23 cellular contexts compared by ENCODE assay signal in the genomic region with DNA sequence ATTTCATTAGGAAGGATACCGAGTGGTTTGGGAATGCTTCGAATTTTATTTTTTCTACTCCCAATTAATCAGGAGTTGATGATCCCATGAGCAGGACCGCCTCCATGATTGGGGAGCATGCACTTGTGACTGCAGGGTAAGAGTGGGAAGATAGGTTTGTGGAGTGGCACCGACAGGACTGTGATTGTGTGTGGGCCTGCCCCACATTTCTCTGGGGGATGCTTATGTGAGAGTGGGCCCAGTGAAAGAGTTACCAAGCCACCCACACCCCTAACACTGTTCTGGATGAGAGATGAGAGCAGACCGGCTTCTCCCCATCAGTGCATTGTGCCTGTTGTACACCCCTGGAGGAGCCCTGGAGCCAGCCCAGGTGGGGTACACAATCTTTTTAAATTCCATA.
"Had no signal": no experiment of that assay in that cellular context is flagged by ENCODE, and none has a peak within 500 bp of the region (broad histone marks: within the 10 kb centered on the region; RNA-seq: fewer than 3 reads in every experiment).

No MANE protein-coding gene starts in this region.

- H3K27ac Mint-ChIP-seq: memory B cell; natural killer cell; stimulated activated memory B cell treated with anti-CD40 and anti-IgM and Interleukin-4, amounts not matched to agents 10 μg/mL and 1 μg/mL and 100 μg/mL, for 72 hours had no signal

- H3K27me3 ChIP-seq: esophagus squamous epithelium, neutrophil, pancreas, right atrium auricular region, sigmoid colon, testis, tibial artery had no signal

- H3K4me1 ChIP-seq: esophagus squamous epithelium, pancreas, right atrium auricular region, testis, tibial artery had no signal

- H3K9me3 ChIP-seq: esophagus squamous epithelium, neutrophil, pancreas, right atrium auricular region, sigmoid colon, testis, tibial artery had no signal

- H3K27me3 Mint-ChIP-seq: memory B cell; stimulated activated memory B cell treated with anti-CD40 and anti-IgM and Interleukin-4, amounts not matched to agents 10 μg/mL and 1 μg/mL and 100 μg/mL, for 72 hours; type B pancreatic cell had no signal

- DNase-seq: dermis blood vessel endothelial cell; effector memory CD4-positive, alpha-beta T cell; erythroblast; esophagus squamous epithelium; foreskin melanocyte; left ventricle myocardium superior; natural killer cell; pancreas; sigmoid colon; stimulated activated CD4-positive, alpha-beta T cell treated with anti-CD3 and anti-CD28 coated beads, Interleukin-2, amount 100 ng/mL, for 24 hours; stimulated activated CD4-positive, alpha-beta T cell treated with anti-CD3 and anti-CD28 coated beads, Interleukin-4, amount 100 ng/mL, for 24 hours; stimulated activated naive CD8-positive, alpha-beta T cell treated with anti-CD3 and anti-CD28 coated beads, Interleukin-15, Interleukin-2, amounts not matched to agents 100 U/mL and 50 U/mL, for 24 hours; substantia nigra; testis; tibial artery had no signal

- H3K9me3 Mint-ChIP-seq: memory B cell; natural killer cell; neural crest cell; stimulated activated memory B cell treated with anti-CD40 and anti-IgM and Interleukin-4, amounts not matched to agents 10 μg/mL and 1 μg/mL and 100 μg/mL, for 72 hours; type B pancreatic cell had no signal

- H3K4me3 ChIP-seq: coronary artery, esophagus squamous epithelium, lung, pancreas, right atrium auricular region, sigmoid colon, testis, tibial artery had no signal

- H3K4me3 Mint-ChIP-seq: memory B cell; natural killer cell; neural crest cell; stimulated activated memory B cell treated with anti-CD40 and anti-IgM and Interleukin-4, amounts not matched to agents 10 μg/mL and 1 μg/mL and 100 μg/mL, for 72 hours; type B pancreatic cell had no signal

- ATAC-seq: left ventricle myocardium superior; natural killer cell; pancreas; stimulated activated memory B cell treated with anti-CD40 and anti-IgM and Interleukin-4, amounts not matched to agents 10 μg/mL and 1 μg/mL and 100 μg/mL, for 72 hours; stimulated activated naive CD8-positive, alpha-beta T cell treated with anti-CD3 and anti-CD28 coated beads, Interleukin-15, Interleukin-2, amounts not matched to agents 100 U/mL and 50 U/mL, for 24 hours had no signal

- H3K4me1 Mint-ChIP-seq: memory B cell; natural killer cell; stimulated activated memory B cell treated with anti-CD40 and anti-IgM and Interleukin-4, amounts not matched to agents 10 μg/mL and 1 μg/mL and 100 μg/mL, for 72 hours had no signal

- H3K27ac ChIP-seq: coronary artery, esophagus squamous epithelium, neutrophil, pancreas, right atrium auricular region, sigmoid colon, testis, tibial artery had no signal
